ENCODE assay signal across 1 cellular context in the genomic region with DNA sequence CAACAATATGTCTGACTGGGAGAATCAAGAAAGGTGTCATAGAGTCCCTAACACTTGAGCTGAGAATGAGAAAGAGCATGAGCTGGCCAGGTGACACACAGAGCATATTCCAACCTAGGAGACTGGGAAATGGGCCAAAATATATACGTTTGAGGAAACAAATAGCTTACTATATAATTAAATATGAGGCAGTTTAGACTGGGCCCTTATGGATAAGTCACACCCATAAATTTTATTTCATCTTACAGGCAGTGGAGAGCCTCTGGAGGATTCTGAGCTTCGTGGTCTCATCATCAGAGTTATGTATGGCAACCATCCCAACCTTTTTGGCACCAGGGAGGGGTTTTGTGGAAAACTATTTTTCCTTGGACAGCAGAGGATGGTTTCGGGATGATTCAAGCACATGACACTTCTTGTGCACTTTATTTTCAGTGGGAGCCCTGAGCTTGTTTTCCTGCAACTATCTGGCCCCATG.
A peak's percentile ranks its signal among the peaks of the same experiment; 100 is the strongest.
TF ChIP-seq lines count a peak whose summit lies in the region.

No MANE protein-coding gene starts in this region.

TF ChIP-seq in K562, 482 proteins besides CTCF, POLR2A, EP300 and RAD21 (continued from another document):
- TF ChIP-seq RBFOX2 (IDR thresholded peaks at IDR 0.05; ENCODE audit: low read depth, low read length): no peak
- 0 out of 4 replicates have a peak, but pooled peaks of 1 of the 2 experiments have one; percentile 8 for TF ChIP-seq ARNT (IDR thresholded peaks at IDR 0.05)
- TF ChIP-seq, protein P1, sequence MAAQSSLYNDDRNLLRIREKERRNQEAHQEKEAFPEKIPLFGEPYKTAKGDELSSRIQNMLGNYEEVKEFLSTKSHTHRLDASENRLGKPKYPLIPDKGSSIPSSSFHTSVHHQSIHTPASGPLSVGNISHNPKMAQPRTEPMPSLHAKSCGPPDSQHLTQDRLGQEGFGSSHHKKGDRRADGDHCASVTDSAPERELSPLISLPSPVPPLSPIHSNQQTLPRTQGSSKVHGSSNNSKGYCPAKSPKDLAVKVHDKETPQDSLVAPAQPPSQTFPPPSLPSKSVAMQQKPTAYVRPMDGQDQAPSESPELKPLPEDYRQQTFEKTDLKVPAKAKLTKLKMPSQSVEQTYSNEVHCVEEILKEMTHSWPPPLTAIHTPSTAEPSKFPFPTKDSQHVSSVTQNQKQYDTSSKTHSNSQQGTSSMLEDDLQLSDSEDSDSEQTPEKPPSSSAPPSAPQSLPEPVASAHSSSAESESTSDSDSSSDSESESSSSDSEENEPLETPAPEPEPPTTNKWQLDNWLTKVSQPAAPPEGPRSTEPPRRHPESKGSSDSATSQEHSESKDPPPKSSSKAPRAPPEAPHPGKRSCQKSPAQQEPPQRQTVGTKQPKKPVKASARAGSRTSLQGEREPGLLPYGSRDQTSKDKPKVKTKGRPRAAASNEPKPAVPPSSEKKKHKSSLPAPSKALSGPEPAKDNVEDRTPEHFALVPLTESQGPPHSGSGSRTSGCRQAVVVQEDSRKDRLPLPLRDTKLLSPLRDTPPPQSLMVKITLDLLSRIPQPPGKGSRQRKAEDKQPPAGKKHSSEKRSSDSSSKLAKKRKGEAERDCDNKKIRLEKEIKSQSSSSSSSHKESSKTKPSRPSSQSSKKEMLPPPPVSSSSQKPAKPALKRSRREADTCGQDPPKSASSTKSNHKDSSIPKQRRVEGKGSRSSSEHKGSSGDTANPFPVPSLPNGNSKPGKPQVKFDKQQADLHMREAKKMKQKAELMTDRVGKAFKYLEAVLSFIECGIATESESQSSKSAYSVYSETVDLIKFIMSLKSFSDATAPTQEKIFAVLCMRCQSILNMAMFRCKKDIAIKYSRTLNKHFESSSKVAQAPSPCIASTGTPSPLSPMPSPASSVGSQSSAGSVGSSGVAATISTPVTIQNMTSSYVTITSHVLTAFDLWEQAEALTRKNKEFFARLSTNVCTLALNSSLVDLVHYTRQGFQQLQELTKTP (IDR thresholded peaks at IDR 0.05; ENCODE audit: low read depth in 1 of 2, partially characterized antibody in 2 of 2): peak in 1 of 2 experiments; percentile 23
TF ChIP-seq in K562: peak in this region for 3.
